Comparison of ENCODE assay signal across 1 cellular context in genomic region chr14:20602583-20602982, GRCh38.
TF ChIP-seq lines count a peak whose summit lies in the region.

No MANE protein-coding gene starts in this region.

TF ChIP-seq in HepG2, 621 proteins besides CTCF, POLR2A, EP300 and RAD21:
- TF ChIP-seq FOXP4 (CRISPR knock-in tag; IDR thresholded peaks at IDR 0.05) (no peak), PHB2 (IDR thresholded peaks at IDR 0.05; ENCODE audit: partially characterized antibody) (no peak), GATAD1 (CRISPR knock-in tag; IDR thresholded peaks at IDR 0.05) (no peak), RNF2 (conservative IDR thresholded peaks at IDR 0.05; ENCODE audit: low read depth) (no peak), ZNF605 (CRISPR knock-in tag; IDR thresholded peaks at IDR 0.05) (no peak), NAIF1 (CRISPR knock-in tag; IDR thresholded peaks at IDR 0.05; ENCODE audit: borderline replicate concordance) (no peak), ZZZ3 (CRISPR knock-in tag; IDR thresholded peaks at IDR 0.05; ENCODE audit: borderline replicate concordance) (no peak), ZNF589 (CRISPR knock-in tag; conservative IDR thresholded peaks at IDR 0.05) (no peak), NCOR1 (IDR thresholded peaks at IDR 0.05; ENCODE audit: borderline replicate concordance, low read length) (no peak), ZNF329 (CRISPR knock-in tag; IDR thresholded peaks at IDR 0.05; ENCODE audit: low read depth) (no peak), SYNCRIP (IDR thresholded peaks at IDR 0.05; ENCODE audit: insufficient read depth, low read depth, low read length) (no peak), ZNF350 (CRISPR knock-in tag; IDR thresholded peaks at IDR 0.05; ENCODE audit: borderline replicate concordance, low read depth) (no peak), CREM (IDR thresholded peaks at IDR 0.05) (no peak), CREM (CRISPR knock-in tag; IDR thresholded peaks at IDR 0.05) (no peak), SALL2 (CRISPR knock-in tag; IDR thresholded peaks at IDR 0.05) (no peak), KMT2B (CRISPR knock-in tag; IDR thresholded peaks at IDR 0.05) (no peak), ZNF772 (CRISPR knock-in tag; IDR thresholded peaks at IDR 0.05) (no peak), ZNF234 (CRISPR knock-in tag; conservative IDR thresholded peaks at IDR 0.05) (no peak)
